ENCODE assay signal across 8 cellular contexts in genomic region chr9:134326754-134327526, GRCh38. TPM values are rescaled to one million over a fixed set of nuclear protein-coding genes. Genes with fewer than 3 reads are reported as not detected.
DNase-seq lines count a peak whose midpoint lies in the region; ATAC-seq and TF ChIP-seq lines count a peak whose summit lies in the region.

No MANE protein-coding gene starts in this region.

- H3K27me3 Mint-ChIP-seq in MCF 10A (ENCODE audit: insufficient read depth, unreplicated experiment): no peaks in the 10 kb centered on the region

- H3K27me3 ChIP-seq in HUES64 (ENCODE audit: insufficient read depth, low read length) (no peaks in the 10 kb centered on the region; the same call in 1 of the 2 replicates), thymus (ENCODE audit: control insufficient read depth, insufficient read depth) (peaks cover 37% of the 10 kb centered on the region)

- H3K9me3 ChIP-seq in HUES64 (ENCODE audit: insufficient read depth, low read depth, low read length) (no peaks in the 10 kb centered on the region), thymus (ENCODE audit: control insufficient read depth) (no peaks in the 10 kb centered on the region)

- BruUV-seq in MCF 10A (replicated peaks; lab: Mats Ljungman, UMichigan): no TSS peak

- H3K4me3 ChIP-seq in HUES64 (ENCODE audit: low read length) (peak overlapping the region; percentile 70), thymus (ENCODE audit: low read length) (peak overlapping the region; percentile 78)

- 2% methylated on average over 72 of the region's 72 CpGs for WGBS in HUES64
- WGBS in thymus: 3% methylated on average over 72 of the region's 72 CpGs

- H3K36me3 ChIP-seq in HUES64 (ENCODE audit: insufficient read depth, low read length) (no peaks in the 10 kb centered on the region), thymus (ENCODE audit: control insufficient read depth, insufficient read depth) (no peaks in the 10 kb centered on the region)

- DNase-seq in MCF 10A (ENCODE audit: unreplicated experiment) (peak; percentile 27), left kidney (ENCODE audit: low read depth, low spot score) (peak; percentile 70), GOT3 (lab: John Stamatoyannopoulos, UW) (no peak)

- CTCF ChIA-PET in MCF 10A (lab: Yijun Ruan, JAX): interaction anchor here (0.7 to 2.7 kb wide), 8 partner anchors 27 to 156 kb away, joined by 3 to 20 read pairs (median 5); no protein-coding TSS in a partner anchor

- POLR2A ChIA-PET in MCF 10A (lab: Yijun Ruan, JAX): interaction anchor here (1.0 to 4.2 kb wide), 11 partner anchors 28 to 162 kb away, joined by 3 to 51 read pairs (median 7); partner anchors contain the start of gene RNU6ATAC

- H3K9me3 Mint-ChIP-seq in MCF 10A (ENCODE audit: unreplicated experiment): no peaks in the 10 kb centered on the region

- ATAC-seq in HG03196 (IDR thresholded peaks at IDR 0.05; ENCODE audit: unreplicated experiment) (no peak), HG03469 (IDR thresholded peaks at IDR 0.05; ENCODE audit: unreplicated experiment) (no peak)

- peak overlapping the region; percentile 61 for H3K27ac Mint-ChIP-seq in MCF 10A (ENCODE audit: low read depth, unreplicated experiment)

- H3K4me1 ChIP-seq in HUES64 (ENCODE audit: insufficient read depth, low read length) (peaks cover 21% of the 10 kb centered on the region; the same call in 1 of the 2 replicates), thymus (ENCODE audit: control insufficient read depth, insufficient read depth, low read length) (peaks cover 6% of the 10 kb centered on the region)

- peak overlapping the region; percentile 63 for H3K9ac ChIP-seq in HUES64 (ENCODE audit: low read depth, low read length)

- peaks cover 43% of the 10 kb centered on the region for H3K4me1 Mint-ChIP-seq in MCF 10A (ENCODE audit: insufficient read depth, unreplicated experiment)

- H3K4me3 Mint-ChIP-seq in MCF 10A (ENCODE audit: unreplicated experiment): peak overlapping the region; percentile 81

- intact Hi-C loops in MCF 10A (cut with micrococcal nuclease): loop anchor here (1.0 to 5.0 kb wide), 4 partner anchors 30 to 150 kb away; no protein-coding TSS in a partner anchor

- peak overlapping the region; percentile 91 for H3K27ac ChIP-seq in C4-2B
- H3K27ac ChIP-seq in HUES64 (ENCODE audit: low read depth, low read length): 0 out of 2 replicates have a peak overlapping the region, but pooled peaks have one; percentile 13
- peak overlapping the region; percentile 36 for H3K27ac ChIP-seq in thymus (ENCODE audit: low read depth)

- no peak for TF ChIP-seq CTCF in C4-2B (conservative IDR thresholded peaks at IDR 0.05)
- no peak for TF ChIP-seq CTCF in MCF 10A (IDR thresholded peaks at IDR 0.05; ENCODE audit: unreplicated experiment)

- peaks cover 10% of the 10 kb centered on the region for H3K36me3 Mint-ChIP-seq in MCF 10A (ENCODE audit: insufficient read depth, unreplicated experiment)

RNA-seq across cellular contexts. Expression of gene RXRA, which starts 0.7 kb away (rescaled TPM):
- 21.0 TPM for polyA plus RNA-seq in HUES64 (2013, experiment 1 of 2)
- polyA plus RNA-seq in HUES64 (2013, experiment 2 of 2): 21.8 TPM
- 57.7 and 65.5 TPM in 2 replicates for total RNA-seq in MCF 10A (2022)
- polyA plus RNA-seq in thymus: 20.4 TPM

Comparison
In these comparisons a context has a peak if more than half of its experiments do, and no peak if none do; other contexts are left out.
1. H3K27ac ChIP-seq: peak in every context shown above with its lines; median percentile 91 in C4-2B; 36 in thymus; 13 in HUES64.